In the genomic region with DNA sequence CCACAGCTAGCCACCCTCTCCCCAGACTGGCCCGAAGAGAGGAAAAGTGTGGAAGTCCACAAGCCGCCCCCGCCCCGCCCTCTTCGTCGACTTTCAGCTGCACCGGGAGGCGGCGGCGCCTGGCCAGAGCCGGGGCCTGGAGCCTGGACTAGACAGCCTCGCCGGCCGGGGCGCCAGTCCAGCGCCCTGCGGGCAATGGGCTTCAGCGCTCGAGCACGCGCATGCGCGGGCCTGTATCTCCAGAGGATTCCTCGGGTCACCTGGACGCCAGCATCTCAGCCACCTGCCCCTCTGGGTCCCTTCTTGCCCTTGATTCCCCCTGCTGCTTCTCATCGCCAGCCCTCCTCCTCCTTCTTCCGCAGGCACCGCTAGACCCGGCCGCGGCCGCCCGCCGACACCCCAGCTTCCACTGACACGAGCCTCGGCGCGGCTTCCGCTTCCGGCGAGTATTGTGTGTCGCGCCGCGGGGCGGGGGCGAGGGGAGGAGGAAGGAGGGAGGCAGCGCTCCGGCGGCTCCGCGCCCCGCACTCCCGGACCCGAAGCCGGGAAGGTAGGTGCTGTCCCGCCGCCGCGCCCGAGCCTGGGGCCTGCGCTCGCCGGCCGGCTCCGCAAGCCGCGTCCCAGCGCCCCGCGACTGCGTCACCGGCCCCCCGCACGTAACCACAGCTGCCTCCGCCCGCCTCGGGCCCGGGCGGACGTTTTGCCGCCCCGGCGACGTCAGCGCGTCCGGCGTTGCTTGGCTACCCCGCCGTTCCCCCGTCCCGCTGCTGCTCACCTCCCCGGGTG, we compare ENCODE assay signal across 1 cellular context.
TF ChIP-seq lines count a peak whose summit lies in the region.

TSS of gene TRIM39 (plus strand) at position 482 of the 786 bp plus-strand sequence. CDS start 2,391 bp downstream, outside the sequence.

TF ChIP-seq in SK-N-SH, 30 proteins besides CTCF, POLR2A, EP300 and RAD21 (continued from another document):
- TF ChIP-seq TAF1 (IDR thresholded peaks at IDR 0.05; ENCODE audit: borderline replicate concordance, low read depth, low read length) (no peak), EZH2phosphoT487 (IDR thresholded peaks at IDR 0.05; ENCODE audit: borderline replicate concordance, low read depth) (no peak), JUND (IDR thresholded peaks at IDR 0.05) (no peak), SIN3A (IDR thresholded peaks at IDR 0.05; ENCODE audit: borderline replicate concordance, low read depth, low read length) (peak; percentile 53; the same call in 1 of the 2 replicates), GABPA (IDR thresholded peaks at IDR 0.05; ENCODE audit: low read depth) (peak; percentile 82), TEAD4 (IDR thresholded peaks at IDR 0.05; ENCODE audit: borderline replicate concordance, insufficient read depth) (no peak), RFX5 (IDR thresholded peaks at IDR 0.05; ENCODE audit: low read length) (no peak), USF1 (IDR thresholded peaks at IDR 0.05; ENCODE audit: borderline replicate concordance, low read depth) (no peak), MAX (IDR thresholded peaks at IDR 0.05; ENCODE audit: low read depth) (peak; percentile 63; the same call in 1 of the 2 replicates), USF2 (IDR thresholded peaks at IDR 0.05; ENCODE audit: borderline replicate concordance, low read depth, low read length) (no peak), CHD2 (IDR thresholded peaks at IDR 0.05; ENCODE audit: low read length, partially characterized antibody) (no peak), YY1 (IDR thresholded peaks at IDR 0.05; ENCODE audit: low read depth) (0 out of 2 replicates have a peak, but pooled peaks have one; percentile 46), FOXM1 (IDR thresholded peaks at IDR 0.05; ENCODE audit: low read depth) (no peak), RXRA (IDR thresholded peaks at IDR 0.05; ENCODE audit: borderline replicate concordance, low read depth) (no peak), FOXJ3 (CRISPR knock-in tag; IDR thresholded peaks at IDR 0.05) (no peak), FOSL2 (IDR thresholded peaks at IDR 0.05; ENCODE audit: borderline replicate concordance, low read depth) (no peak), NFIC (IDR thresholded peaks at IDR 0.05; ENCODE audit: borderline replicate concordance) (no peak), NRF1 (IDR thresholded peaks at IDR 0.05; ENCODE audit: low read depth, low read length) (peak; percentile 86), MXI1 (IDR thresholded peaks at IDR 0.05; ENCODE audit: low read depth, low read length) (peak; percentile 73), POLR2AphosphoS5 (IDR thresholded peaks at IDR 0.05; ENCODE audit: low read depth, low read length) (peak; percentile 3), SMC3 (IDR thresholded peaks at IDR 0.05; ENCODE audit: low read depth, low read length) (no peak), TCF12 (IDR thresholded peaks at IDR 0.05) (no peak), MEF2A (IDR thresholded peaks at IDR 0.05; ENCODE audit: borderline replicate concordance, low read depth) (no peak), ELF1 (IDR thresholded peaks at IDR 0.05) (peak; percentile 78), RCOR1 (IDR thresholded peaks at IDR 0.05; ENCODE audit: low read length) (no peak)
- TF ChIP-seq, protein P1, sequence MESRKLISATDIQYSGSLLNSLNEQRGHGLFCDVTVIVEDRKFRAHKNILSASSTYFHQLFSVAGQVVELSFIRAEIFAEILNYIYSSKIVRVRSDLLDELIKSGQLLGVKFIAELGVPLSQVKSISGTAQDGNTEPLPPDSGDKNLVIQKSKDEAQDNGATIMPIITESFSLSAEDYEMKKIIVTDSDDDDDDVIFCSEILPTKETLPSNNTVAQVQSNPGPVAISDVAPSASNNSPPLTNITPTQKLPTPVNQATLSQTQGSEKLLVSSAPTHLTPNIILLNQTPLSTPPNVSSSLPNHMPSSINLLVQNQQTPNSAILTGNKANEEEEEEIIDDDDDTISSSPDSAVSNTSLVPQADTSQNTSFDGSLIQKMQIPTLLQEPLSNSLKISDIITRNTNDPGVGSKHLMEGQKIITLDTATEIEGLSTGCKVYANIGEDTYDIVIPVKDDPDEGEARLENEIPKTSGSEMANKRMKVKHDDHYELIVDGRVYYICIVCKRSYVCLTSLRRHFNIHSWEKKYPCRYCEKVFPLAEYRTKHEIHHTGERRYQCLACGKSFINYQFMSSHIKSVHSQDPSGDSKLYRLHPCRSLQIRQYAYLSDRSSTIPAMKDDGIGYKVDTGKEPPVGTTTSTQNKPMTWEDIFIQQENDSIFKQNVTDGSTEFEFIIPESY (IDR thresholded peaks at IDR 0.05; ENCODE audit: borderline replicate concordance, low read depth): no peak
